Comparison of ENCODE assay signal across 14 cellular contexts in genomic region chr15:68672781-68673205, GRCh38.
DNase-seq lines count a peak whose midpoint lies in the region; ATAC-seq, FAIRE-seq and TF ChIP-seq lines count a peak whose summit lies in the region.
"Had no signal": no experiment of that assay in that cellular context is flagged by ENCODE, and none has a peak within 500 bp of the region (broad histone marks: within the 10 kb centered on the region; RNA-seq: fewer than 3 reads in every experiment).

No MANE protein-coding gene starts in this region.

- H3K4me3 Mint-ChIP-seq in activated CD4-positive, alpha-beta T cell treated with anti-CD3 and anti-CD28 coated beads, Interleukin-2, amount 10 ng/mL, durations not matched to agents 24 days and 14 days, result no peak overlapping the region
- H3K4me3 Mint-ChIP-seq: natural killer cell had no signal

- H3K27me3 ChIP-seq in HCT116 (ENCODE audit: insufficient read depth, low read length) (no peaks in the 10 kb centered on the region), RWPE2 (ENCODE audit: insufficient read depth, poor library complexity, severe bottlenecking) (no peaks in the 10 kb centered on the region)
- H3K27me3 ChIP-seq: body of pancreas, vagina had no signal

- peak; percentile 51 for TF ChIP-seq CTCF in AG09309 (IDR thresholded peaks at IDR 0.05; ENCODE audit: control insufficient read depth, insufficient read depth, low read depth, low read length, missing control alignments)
- peak in 2 of 3 experiments; percentile 21 to 27; a peak in 2 of 6 replicates for TF ChIP-seq CTCF in HCT116 (IDR thresholded peaks at IDR 0.05 in 2 of 3, conservative IDR thresholded peaks at IDR 0.05 in 1 of 3; ENCODE audit: borderline replicate concordance in 1 of 3, insufficient read depth in 1 of 3, low read depth in 2 of 3, low read length in 2 of 3)
- no peak for TF ChIP-seq CTCF in RWPE2 (IDR thresholded peaks at IDR 0.05; ENCODE audit: poor library complexity, severe bottlenecking)
- no peak for TF ChIP-seq CTCF in kidney (IDR thresholded peaks at IDR 0.05; ENCODE audit: borderline replicate concordance, extremely low read depth, insufficient read depth)

- CTCF ChIA-PET in HCT116 (lab: Charles Lee), result interaction anchor here (1.3 to 6.3 kb wide), 6 partner anchors 113 to 366 kb away, joined by 3 to 98 read pairs (median 30); no protein-coding TSS in a partner anchor

- peaks cover 3% of the 10 kb centered on the region for H3K4me1 Mint-ChIP-seq in activated CD4-positive, alpha-beta T cell treated with anti-CD3 and anti-CD28 coated beads, Interleukin-2, amount 10 ng/mL, durations not matched to agents 24 days and 14 days

- no peak overlapping the region for H3K27ac Mint-ChIP-seq in activated CD4-positive, alpha-beta T cell treated with anti-CD3 and anti-CD28 coated beads, Interleukin-2, amount 10 ng/mL, durations not matched to agents 24 days and 14 days
- H3K27ac Mint-ChIP-seq: natural killer cell had no signal

- H3K9me2 ChIP-seq in HCT116 (ENCODE audit: insufficient read depth), result no peaks in the 10 kb centered on the region

- no peak for FAIRE-seq in kidney (lab: Jason Lieb, UNC)

- H3K9ac ChIP-seq in HCT116 (ENCODE audit: low read length) (no peak overlapping the region), kidney (ENCODE audit: low read length in 2 of 2) (no peak overlapping the region)

- no peaks in the 10 kb centered on the region for H4K20me1 ChIP-seq in HCT116 (ENCODE audit: insufficient read depth)

- H3K9me3 ChIP-seq in HCT116 (ENCODE audit: control insufficient read depth in 1 of 2, insufficient read depth in 1 of 2, low read depth in 1 of 2, low read length in 2 of 2) (no peaks in the 10 kb centered on the region), RWPE2 (ENCODE audit: severe bottlenecking) (peaks cover 2% of the 10 kb centered on the region), kidney (ENCODE audit: control insufficient read depth in 1 of 2, low read length in 2 of 2) (no peaks in the 10 kb centered on the region)
- H3K9me3 ChIP-seq: body of pancreas, vagina had no signal

- TF ChIP-seq RAD21 in HCT116 (IDR thresholded peaks at IDR 0.05; ENCODE audit: low read depth), result peak; percentile 52

- no peak for ATAC-seq in HCT116
- peak; percentile 27; the same call in 1 of the 3 replicates for ATAC-seq in RWPE2 (ENCODE audit: low read depth)
- ATAC-seq in left lobe of liver, result no peak
- no peak for ATAC-seq in GM18517 (IDR thresholded peaks at IDR 0.05; ENCODE audit: unreplicated experiment)
- ATAC-seq: body of pancreas, natural killer cell had no signal

- peaks cover 23% of the 10 kb centered on the region for H3K27me3 Mint-ChIP-seq in activated CD4-positive, alpha-beta T cell treated with anti-CD3 and anti-CD28 coated beads, Interleukin-2, amount 10 ng/mL, durations not matched to agents 24 days and 14 days

- no peaks in the 10 kb centered on the region for H3K79me2 ChIP-seq in HCT116 (ENCODE audit: insufficient read depth, low read length)

- no peak for DNase-seq in AG09309 (ENCODE audit: low read depth)
- DNase-seq in HCT116 (ENCODE audit: low read depth, low spot score), result no peak
- peak; percentile 50 for DNase-seq in RWPE2 (ENCODE audit: low spot score)
- DNase-seq in kidney, result peak; percentile 18
- no peak for DNase-seq in left lobe of liver (ENCODE audit: low spot score)
- DNase-seq in stimulated activated CD4-positive, alpha-beta T cell treated with anti-CD3 and anti-CD28 coated beads, Interleukin-12 subunit alpha, Interleukin-12 subunit beta, amount 100 ng/mL, for 4 hours, result no peak
- no peak for DNase-seq in activated CD4-positive, alpha-beta T cell treated with anti-CD3 and anti-CD28 coated beads, Interleukin-2, amount 10 ng/mL, durations not matched to agents 24 days and 14 days
- DNase-seq: body of pancreas, DND-41, hippocampal formation, Kasumi-1, natural killer cell had no signal

- H3K4me3 ChIP-seq in AG09309 (ENCODE audit: control insufficient read depth, low read depth, low read length) (no peak overlapping the region), HCT116 (replicated peaks in 1 of 2; ENCODE audit: low read depth in 1 of 2, low read length in 2 of 2) (no peak overlapping the region), RWPE2 (ENCODE audit: severe bottlenecking) (no peak overlapping the region), kidney (ENCODE audit: low read length in 2 of 2) (no peak overlapping the region)
- H3K4me3 ChIP-seq: body of pancreas, vagina had no signal

- RAD21 ChIA-PET in HCT116 (lab: Charles Lee; ENCODE audit: low non-redundant PET in 1 of 2, low total read pairs in 2 of 2, uncharacterized antibody in 2 of 2, unreplicated experiment in 2 of 2), result interaction anchor here in 1 of 2 experiments (1.6 kb wide), 1 partner anchor 119 kb away, joined by 28 read pairs; no protein-coding TSS in a partner anchor

- H3K36me3 Mint-ChIP-seq in activated CD4-positive, alpha-beta T cell treated with anti-CD3 and anti-CD28 coated beads, Interleukin-2, amount 10 ng/mL, durations not matched to agents 24 days and 14 days (ENCODE audit: low read depth), result no peaks in the 10 kb centered on the region
- H3K36me3 Mint-ChIP-seq: natural killer cell had no signal

- no peak overlapping the region for H3K4me2 ChIP-seq in HCT116 (ENCODE audit: low read length)

- no peak for TF ChIP-seq POLR2A in HCT116 (IDR thresholded peaks at IDR 0.05; ENCODE audit: borderline replicate concordance, extremely low read depth, insufficient read depth, insufficient read length)

- intact Hi-C loops in HCT116 (cut with micrococcal nuclease) (loop anchor here (5.0 kb wide), 2 partner anchors 205 to 255 kb away; no protein-coding TSS in a partner anchor), kidney (cut with DNase I) (loop anchor here (10.0 kb wide), 1 partner anchor 368 kb away; no protein-coding TSS in a partner anchor)
- intact Hi-C loops in activated CD4-positive, alpha-beta T cell treated with anti-CD3 and anti-CD28 coated beads, Interleukin-2, amount 10 ng/mL, durations not matched to agents 24 days and 14 days (cut with micrococcal nuclease), result loop anchor here (10.0 kb wide), 2 partner anchors 368 to 418 kb away; no protein-coding TSS in a partner anchor

- no peak overlapping the region for H3K27ac ChIP-seq in HCT116 (ENCODE audit: low read depth, low read length)
- no peak overlapping the region for H3K27ac ChIP-seq in RWPE2 (ENCODE audit: poor library complexity, severe bottlenecking)
- no peak overlapping the region for H3K27ac ChIP-seq in kidney (ENCODE audit: low read depth in 2 of 2, low read length in 2 of 2)
- H3K27ac ChIP-seq: body of pancreas, vagina had no signal

- BruUV-seq in HCT116 (replicated peaks; lab: Mats Ljungman, UMichigan), result no TSS peak

- no peaks in the 10 kb centered on the region for H3K9me3 Mint-ChIP-seq in activated CD4-positive, alpha-beta T cell treated with anti-CD3 and anti-CD28 coated beads, Interleukin-2, amount 10 ng/mL, durations not matched to agents 24 days and 14 days
- H3K9me3 Mint-ChIP-seq: natural killer cell had no signal

- H2AFZ ChIP-seq in HCT116 (ENCODE audit: low read depth, low read length, poor library complexity, severe bottlenecking), result no peak overlapping the region

- H3K36me3 ChIP-seq in HCT116 (ENCODE audit: control insufficient read depth in 1 of 2, insufficient read depth in 2 of 2, low read length in 2 of 2), result no peaks in the 10 kb centered on the region
- no peaks in the 10 kb centered on the region for H3K36me3 ChIP-seq in RWPE2 (ENCODE audit: low read depth)
- no peaks in the 10 kb centered on the region for H3K36me3 ChIP-seq in kidney (ENCODE audit: control insufficient read depth in 1 of 2, insufficient read depth in 2 of 2, low read length in 2 of 2)
- H3K36me3 ChIP-seq: vagina had no signal

- POLR2A ChIA-PET in HCT116 (lab: Charles Lee), result no interaction called here

- H3K4me1 ChIP-seq in HCT116 (ENCODE audit: control insufficient read depth in 1 of 2, insufficient read depth in 2 of 2, low read length in 2 of 2) (peaks cover 0 to 18% of the 10 kb centered on the region in 2 experiments; a peak in 2 of 4 replicates), RWPE2 (ENCODE audit: insufficient read depth, poor library complexity, severe bottlenecking) (peaks cover 2% of the 10 kb centered on the region), kidney (ENCODE audit: control insufficient read depth in 1 of 2, insufficient read depth in 1 of 2, low read depth in 1 of 2, low read length in 2 of 2) (peaks cover 5 to 9% of the 10 kb centered on the region in 2 donors)
- H3K4me1 ChIP-seq: body of pancreas had no signal

TF ChIP-seq in HCT116, 20 proteins besides CTCF, POLR2A, EP300 and RAD21:
- TF ChIP-seq EZH2 (IDR thresholded peaks at IDR 0.05), result no peak
- no peak for TF ChIP-seq ELF1 (IDR thresholded peaks at IDR 0.05; ENCODE audit: borderline replicate concordance, low read depth)
- TF ChIP-seq SRF (IDR thresholded peaks at IDR 0.05; ENCODE audit: low read depth), result no peak
- no peak for TF ChIP-seq MAX (IDR thresholded peaks at IDR 0.05)
- no peak for TF ChIP-seq EGR1 (IDR thresholded peaks at IDR 0.05; ENCODE audit: low read depth)
- TF ChIP-seq ZNF274 (IDR thresholded peaks at IDR 0.05; ENCODE audit: low read depth, low read length), result no peak
- TF ChIP-seq SP1 (IDR thresholded peaks at IDR 0.05; ENCODE audit: low read depth), result no peak
- no peak for TF ChIP-seq EZH2phosphoT487 (IDR thresholded peaks at IDR 0.05; ENCODE audit: borderline replicate concordance)
- TF ChIP-seq CEBPB (IDR thresholded peaks at IDR 0.05; ENCODE audit: low read depth), result no peak
- TF ChIP-seq CBX3 (IDR thresholded peaks at IDR 0.05; ENCODE audit: low read depth), result no peak
- no peak for TF ChIP-seq JUND (IDR thresholded peaks at IDR 0.05)
- TF ChIP-seq POLR2AphosphoS5 (IDR thresholded peaks at IDR 0.05; ENCODE audit: low read depth, low read length), result no peak

Comparison
In these comparisons a context has a peak if more than half of its experiments do, and no peak if none do; other contexts are left out.
1. DNase-seq: peak in RWPE2 (single experiment) and kidney (single experiment); none in AG09309 (single experiment), HCT116 (single experiment), left lobe of liver (single experiment), stimulated activated CD4-positive, alpha-beta T cell treated with anti-CD3 and anti-CD28 coated beads, Interleukin-12 subunit alpha, Interleukin-12 subunit beta, amount 100 ng/mL, for 4 hours (single experiment) and activated CD4-positive, alpha-beta T cell treated with anti-CD3 and anti-CD28 coated beads, Interleukin-2, amount 10 ng/mL, durations not matched to agents 24 days and 14 days (single experiment).
2. CTCF ChIP-seq: peak in AG09309 (single experiment) and HCT116 (2 of 3); none in RWPE2 (single experiment) and kidney (single experiment).